Comparison of ENCODE assay signal across 8 cellular contexts in the genomic region with DNA sequence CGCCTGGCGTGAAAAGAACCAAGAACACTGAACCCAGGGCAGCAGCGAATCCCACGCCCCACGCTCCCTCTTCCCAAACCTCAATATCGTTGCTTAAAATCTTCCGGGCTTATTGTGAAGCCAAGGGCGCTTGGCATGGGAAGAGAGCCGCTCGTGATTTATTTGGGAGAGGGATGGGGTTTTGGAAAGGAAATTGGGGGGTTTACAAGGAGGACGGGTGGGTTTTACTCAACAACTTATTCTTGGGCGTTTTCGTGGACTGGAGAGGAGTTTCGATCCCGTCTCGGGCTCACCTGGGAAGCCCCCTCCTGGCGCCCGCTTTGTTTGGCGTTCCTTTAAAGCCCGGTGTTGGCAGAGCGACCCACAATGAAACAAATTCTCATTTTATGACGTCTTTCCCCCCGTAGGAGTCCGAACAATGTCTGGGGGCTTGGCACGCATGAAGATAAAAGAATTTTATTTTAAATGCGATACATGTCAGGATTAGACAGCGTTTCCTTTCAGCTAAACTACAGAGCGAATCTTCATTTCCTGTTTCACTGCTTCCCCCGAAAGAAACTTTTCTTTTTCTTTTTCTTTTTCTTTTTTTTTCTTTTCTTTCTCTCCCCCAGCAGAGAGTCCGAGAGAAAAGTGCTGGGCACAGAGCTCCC.
DNase-seq lines count a peak whose midpoint lies in the region; ATAC-seq and TF ChIP-seq lines count a peak whose summit lies in the region.

No MANE protein-coding gene starts in this region.

- no peak for TF ChIP-seq POLR2A in stomach (IDR thresholded peaks at IDR 0.05)

- peaks cover 54% of the 10 kb centered on the region for H3K27me3 ChIP-seq in CD8-positive, alpha-beta memory T cell (ENCODE audit: insufficient read depth, low read length, poor library complexity, severe bottlenecking)
- H3K27me3 ChIP-seq in SJSA1 (replicated peaks) (no peaks in the 10 kb centered on the region), stomach (peaks cover 12 to 94% (median 65%) of the 10 kb centered on the region in 3 donors)

- WGBS in stomach, 5 donors: 7 to 13% (median 13%) methylated on average over 30 of the region's 30 CpGs

- peak overlapping the region; percentile 46 for H3K4me3 ChIP-seq in CD8-positive, alpha-beta memory T cell (ENCODE audit: low read length)
- H3K4me3 ChIP-seq in SJSA1: peak overlapping the region; percentile 35
- peak overlapping the region; percentile 42 for H3K4me3 ChIP-seq in iPS-11a (ENCODE audit: low read depth, low read length)
- peak overlapping the region; percentile 34 to 55 (median 43) for H3K4me3 ChIP-seq in stomach

- H3K27ac ChIP-seq in CD8-positive, alpha-beta memory T cell (ENCODE audit: low read depth, low read length): no peak overlapping the region
- H3K27ac ChIP-seq in SJSA1 (peak overlapping the region; percentile 68), stomach (no peak overlapping the region)

- CTCF ChIA-PET in CD8-positive, alpha-beta memory T cell (lab: Charles Lee): interaction anchor here (0.7 to 3.8 kb wide), 4 partner anchors 21 to 632 kb away, joined by 3 to 24 read pairs (median 3); partner anchors contain the start of gene DDX18

- POLR2A ChIA-PET in CD8-positive, alpha-beta memory T cell (lab: Charles Lee): interaction anchor here (1.1 kb wide), 1 partner anchor 37 kb away, joined by 3 read pairs; no protein-coding TSS in a partner anchor

- peaks cover 0 to 3% (median 0%) of the 10 kb centered on the region in 5 donors for H3K9me3 Mint-ChIP-seq in CD8-positive, alpha-beta memory T cell

- DNase-seq in CD8-positive, alpha-beta memory T cell: peak in 2 of 5 donors; percentile 19 to 48
- peak in 1 of 2 experiments; percentile 46 for DNase-seq in SJSA1 (ENCODE audit: low read depth in 1 of 2, low spot score in 2 of 2)
- DNase-seq in stomach: no peak
- no peak for DNase-seq in SK-N-DZ (ENCODE audit: low spot score)
- no peak for DNase-seq in NCI-H748 treated with DMSO at 0.1 percent for 48 hours (lab: John Stamatoyannopoulos, UW)

- no peaks in the 10 kb centered on the region for H3K36me3 Mint-ChIP-seq in CD8-positive, alpha-beta memory T cell

- H3K36me3 ChIP-seq in CD8-positive, alpha-beta memory T cell (ENCODE audit: insufficient read depth, low read length): no peaks in the 10 kb centered on the region
- no peaks in the 10 kb centered on the region for H3K36me3 ChIP-seq in SJSA1
- H3K36me3 ChIP-seq in stomach: no peaks in the 10 kb centered on the region

- no peak for TF ChIP-seq CTCF in stomach (IDR thresholded peaks at IDR 0.05)

- peak overlapping the region; percentile 12 to 91 (median 42) for H3K27ac Mint-ChIP-seq in CD8-positive, alpha-beta memory T cell

- ATAC-seq in GM21529 (IDR thresholded peaks at IDR 0.05; ENCODE audit: unreplicated experiment): peak; percentile 10
- ATAC-seq in HG02840 (IDR thresholded peaks at IDR 0.05; ENCODE audit: low FRiP score, unreplicated experiment): no peak

- H3K27me3 Mint-ChIP-seq in CD8-positive, alpha-beta memory T cell: peaks cover 47 to 85% of the 10 kb centered on the region in 2 donors

- no peaks in the 10 kb centered on the region for H3K9me3 ChIP-seq in CD8-positive, alpha-beta memory T cell (ENCODE audit: low read length)
- no peaks in the 10 kb centered on the region for H3K9me3 ChIP-seq in SJSA1 (replicated peaks)
- peaks cover 0 to 6% (median 0%) of the 10 kb centered on the region in 4 donors for H3K9me3 ChIP-seq in stomach

- peaks cover 14% of the 10 kb centered on the region for H3K4me1 ChIP-seq in CD8-positive, alpha-beta memory T cell (ENCODE audit: insufficient read depth, low read length)
- peaks cover 8% of the 10 kb centered on the region for H3K4me1 ChIP-seq in SJSA1 (replicated peaks)
- peaks cover 10 to 22% (median 15%) of the 10 kb centered on the region in 4 donors for H3K4me1 ChIP-seq in stomach

- peak overlapping the region; percentile 83 to 91 (median 90) for H3K4me3 Mint-ChIP-seq in CD8-positive, alpha-beta memory T cell

- peaks cover 19 to 29% (median 25%) of the 10 kb centered on the region in 3 donors for H3K4me1 Mint-ChIP-seq in CD8-positive, alpha-beta memory T cell

- intact Hi-C loops in stomach (cut with DNase I; ENCODE audit: low total_unique reads): loop anchor here (5.0 kb wide), 1 partner anchor 634 kb away; no protein-coding TSS in a partner anchor

- no peak for TF ChIP-seq EP300 in stomach (IDR thresholded peaks at IDR 0.05)
